ENCODE assay signal across 17 cellular contexts in genomic region chr22:33380789-33381530, GRCh38.
DNase-seq lines count a peak whose midpoint lies in the region; ATAC-seq and TF ChIP-seq lines count a peak whose summit lies in the region.
"Had no signal": no experiment of that assay in that cellular context is flagged by ENCODE, and none has a peak within 500 bp of the region (broad histone marks: within the 10 kb centered on the region; RNA-seq: fewer than 3 reads in every experiment).

No MANE protein-coding gene starts in this region.

- CTCF ChIA-PET in AG04450 (lab: Charles Lee): no interaction called here

- H3K9me3 Mint-ChIP-seq in immature natural killer cell: peaks cover 0 to 15% (median 7%) of the 10 kb centered on the region in 6 donors

- peaks cover 4 to 8% (median 5%) of the 10 kb centered on the region in 3 donors for H3K36me3 Mint-ChIP-seq in immature natural killer cell

- no peaks in the 10 kb centered on the region for H3K4me1 Mint-ChIP-seq in immature natural killer cell

- H3K9me3 ChIP-seq in AG04450 (ENCODE audit: control insufficient read depth, insufficient read depth, low read length) (no peaks in the 10 kb centered on the region), left lung (peaks cover 0 to 17% of the 10 kb centered on the region in 2 donors)
- H3K9me3 ChIP-seq: thyroid gland had no signal

- H3K27ac Mint-ChIP-seq in immature natural killer cell: no peak overlapping the region
- H3K27ac Mint-ChIP-seq: activated CD8-positive, alpha-beta T cell treated with anti-CD3 and anti-CD28 coated beads, Interleukin-2, amount 10 ng/mL, durations not matched to agents 7 days and 5 days; T-helper 1 cell treated with Interleukin-12 subunit alpha and Interleukin-12 subunit beta and Interleukin-4 antibody, amounts not matched to agents 30 μg/mL and 1 μg/mL, for 36 hours had no signal

- H3K36me3 ChIP-seq in brain microvascular endothelial cell (replicated peaks) (no peaks in the 10 kb centered on the region), left lung (no peaks in the 10 kb centered on the region)
- H3K36me3 ChIP-seq: thyroid gland had no signal

- peak overlapping the region; percentile 52 for H3K27ac ChIP-seq in AG04450 (ENCODE audit: low read depth, low read length)
- H3K27ac ChIP-seq in brain microvascular endothelial cell: peak overlapping the region; percentile 37
- H3K27ac ChIP-seq in left lung: no peak overlapping the region
- H3K27ac ChIP-seq: BLaER1, right atrium auricular region, thyroid gland had no signal

- no peak for TF ChIP-seq CTCF in AG04450 (IDR thresholded peaks at IDR 0.05; ENCODE audit: low read depth, low read length)
- TF ChIP-seq CTCF in brain microvascular endothelial cell (IDR thresholded peaks at IDR 0.05; ENCODE audit: low read depth, low read length, missing control alignments): no peak
- no peak for TF ChIP-seq CTCF in left lung (IDR thresholded peaks at IDR 0.05)

- H3K4me1 ChIP-seq in left lung: no peaks in the 10 kb centered on the region
- H3K4me1 ChIP-seq: BLaER1, right atrium auricular region, thyroid gland had no signal

- peaks cover 2 to 7% (median 2%) of the 10 kb centered on the region in 3 donors for H3K27me3 Mint-ChIP-seq in immature natural killer cell (ENCODE audit: low read depth in 3 of 3)

- intact Hi-C loops in left lung (cut with DNase I): no loop called here

- DNase-seq in AG04450 (ENCODE audit: low read depth, low spot score): peak; percentile 44
- DNase-seq in brain microvascular endothelial cell: peak; percentile 80
- no peak for DNase-seq in left lung
- DNase-seq in SKM-1 treated with dmso at 0.1 percent for 144 hours (lab: John Stamatoyannopoulos, UW; ENCODE audit: unreplicated experiment): no peak
- DNase-seq in activated CD8-positive, alpha-beta memory T cell treated with anti-CD3 and anti-CD28 coated beads, Interleukin-2, amount 50 U/mL, for 48 hours: no peak
- DNase-seq in immature natural killer cell: no peak
- DNase-seq: activated CD8-positive, alpha-beta T cell treated with anti-CD3 and anti-CD28 coated beads, Interleukin-2, amount 10 ng/mL, durations not matched to agents 7 days and 5 days; activated naive CD4-positive, alpha-beta T cell treated with anti-CD3 and anti-CD28 coated beads, Interleukin-2, amount 50 U/mL, for 16 hours; H7; NCI-H2029 treated with DMSO at 0.1 percent for 48 hours; thyroid gland had no signal

- POLR2A ChIA-PET in AG04450 (lab: Yijun Ruan, JAX): no interaction called here

- H3K27me3 ChIP-seq in AG04450 (ENCODE audit: control insufficient read depth, insufficient read depth, low read length) (no peaks in the 10 kb centered on the region), brain microvascular endothelial cell (replicated peaks) (no peaks in the 10 kb centered on the region), left lung (no peaks in the 10 kb centered on the region)
- H3K27me3 ChIP-seq: BLaER1, dorsolateral prefrontal cortex, right atrium auricular region, thyroid gland had no signal

- in situ Hi-C loops in brain microvascular endothelial cell (cut with HindIII; ENCODE audit: low pct_ligation_motif_present, low sequenced_read_pairs): no loop called here

- no peak overlapping the region for H3K4me3 Mint-ChIP-seq in immature natural killer cell
- H3K4me3 Mint-ChIP-seq: activated CD8-positive, alpha-beta T cell treated with anti-CD3 and anti-CD28 coated beads, Interleukin-2, amount 10 ng/mL, durations not matched to agents 7 days and 5 days; T-helper 1 cell treated with Interleukin-12 subunit alpha and Interleukin-12 subunit beta and Interleukin-4 antibody, amounts not matched to agents 30 μg/mL and 1 μg/mL, for 36 hours had no signal

- ATAC-seq in HG02973 (IDR thresholded peaks at IDR 0.05; ENCODE audit: unreplicated experiment): peak; percentile 51
- ATAC-seq in left lung: peak; percentile 89
- no peak for ATAC-seq in HG03521 (IDR thresholded peaks at IDR 0.05; ENCODE audit: unreplicated experiment)
- ATAC-seq: activated CD8-positive, alpha-beta T cell treated with anti-CD3 and anti-CD28 coated beads, Interleukin-2, amount 10 ng/mL, durations not matched to agents 7 days and 5 days had no signal

- H3K4me3 ChIP-seq in AG04450 (ENCODE audit: low read depth, low read length) (no peak overlapping the region), brain microvascular endothelial cell (ENCODE audit: low read depth, low read length) (no peak overlapping the region), left lung (no peak overlapping the region)
- H3K4me3 ChIP-seq: BLaER1, dorsolateral prefrontal cortex, right atrium auricular region, thyroid gland had no signal

Comparison
In these comparisons a context has a peak if more than half of its experiments do, and no peak if none do; other contexts are left out.
1. DNase-seq: peak in AG04450 (single experiment) and brain microvascular endothelial cell (single experiment); none in left lung (0 of 2), SKM-1 treated with dmso at 0.1 percent for 144 hours (single experiment), activated CD8-positive, alpha-beta memory T cell treated with anti-CD3 and anti-CD28 coated beads, Interleukin-2, amount 50 U/mL, for 48 hours (single experiment) and immature natural killer cell (0 of 3).
2. H3K27ac ChIP-seq: peak in AG04450 (single experiment) and brain microvascular endothelial cell (single experiment); none in left lung (0 of 2).